In the genomic region with DNA sequence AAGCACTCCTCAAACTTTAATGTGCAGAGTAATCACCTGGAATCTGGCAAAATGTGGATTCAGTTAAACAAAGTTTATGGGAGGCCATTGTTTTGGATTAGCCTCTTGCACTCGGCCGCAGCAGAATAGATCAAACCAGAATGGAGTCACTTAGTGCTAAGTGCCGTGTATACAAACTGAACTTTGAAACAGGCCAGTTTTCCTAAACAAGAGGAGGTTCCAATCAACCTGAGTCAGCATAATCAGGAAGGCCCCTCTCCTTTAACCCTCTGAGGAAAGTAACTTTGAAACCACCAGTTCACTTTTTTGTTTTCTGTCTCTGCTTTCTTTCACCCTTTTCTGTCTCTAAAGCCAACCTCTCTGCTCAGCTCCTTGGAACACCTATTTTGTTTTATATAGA, we compare ENCODE assay signal across 23 cellular contexts.
"Had no signal": no experiment of that assay in that cellular context is flagged by ENCODE, and none has a peak within 500 bp of the region (broad histone marks: within the 10 kb centered on the region; RNA-seq: fewer than 3 reads in every experiment).

No MANE protein-coding gene starts in this region.

- H3K27ac ChIP-seq: coronary artery, esophagus muscularis mucosa, foreskin keratinocyte, heart right ventricle, ovary, psoas muscle, sigmoid colon, vagina had no signal

- H3K4me3 ChIP-seq: coronary artery, esophagus muscularis mucosa, heart right ventricle, ovary, psoas muscle, sigmoid colon, thyroid gland, vagina had no signal

- DNase-seq: dermis blood vessel endothelial cell; effector memory CD4-positive, alpha-beta T cell; foreskin keratinocyte; glutamatergic neuron; heart right ventricle; hypothalamus; immature natural killer cell; natural killer cell; occipital lobe; ovary; posterior cingulate gyrus; psoas muscle; right cardiac atrium; sigmoid colon; stimulated activated CD4-positive, alpha-beta T cell treated with anti-CD3 and anti-CD28 coated beads, Interleukin-4, amount 100 ng/mL, for 4 hours; stimulated activated naive CD4-positive, alpha-beta T cell; stimulated activated naive CD8-positive, alpha-beta T cell treated with anti-CD3 and anti-CD28 coated beads, Interleukin-15, amount 100 ng/mL, for 72 hours; thyroid gland had no signal

- H3K36me3 ChIP-seq: esophagus muscularis mucosa, heart right ventricle, ovary, sigmoid colon, thyroid gland, vagina had no signal

- H3K4me3 Mint-ChIP-seq: immature natural killer cell; natural killer cell; stimulated activated naive CD8-positive, alpha-beta T cell treated with anti-CD3 and anti-CD28 coated beads, Interleukin-15, amount 100 ng/mL, for 72 hours had no signal

- ATAC-seq: foreskin keratinocyte; heart right ventricle; natural killer cell; psoas muscle; right cardiac atrium; stimulated activated naive CD8-positive, alpha-beta T cell treated with anti-CD3 and anti-CD28 coated beads, Interleukin-15, amount 100 ng/mL, for 72 hours had no signal

- H3K9me3 ChIP-seq: esophagus muscularis mucosa, heart right ventricle, ovary, psoas muscle, sigmoid colon, thyroid gland, vagina had no signal

- H3K4me1 ChIP-seq: heart right ventricle, psoas muscle had no signal

- H3K27ac Mint-ChIP-seq: natural killer cell; stimulated activated naive CD8-positive, alpha-beta T cell treated with anti-CD3 and anti-CD28 coated beads, Interleukin-15, amount 100 ng/mL, for 72 hours had no signal

- H3K27me3 ChIP-seq: esophagus muscularis mucosa, foreskin keratinocyte, heart right ventricle, ovary, sigmoid colon, thyroid gland, vagina had no signal

- H3K36me3 Mint-ChIP-seq: natural killer cell had no signal

- H3K9me3 Mint-ChIP-seq: immature natural killer cell; natural killer cell; stimulated activated naive CD8-positive, alpha-beta T cell treated with anti-CD3 and anti-CD28 coated beads, Interleukin-15, amount 100 ng/mL, for 72 hours had no signal

- FAIRE-seq: endothelial cell of umbilical vein, keratinocyte had no signal

- H3K27me3 Mint-ChIP-seq: stimulated activated naive CD8-positive, alpha-beta T cell treated with anti-CD3 and anti-CD28 coated beads, Interleukin-15, amount 100 ng/mL, for 72 hours had no signal
